Comparison of ENCODE assay signal across 21 cellular contexts in the genomic region with DNA sequence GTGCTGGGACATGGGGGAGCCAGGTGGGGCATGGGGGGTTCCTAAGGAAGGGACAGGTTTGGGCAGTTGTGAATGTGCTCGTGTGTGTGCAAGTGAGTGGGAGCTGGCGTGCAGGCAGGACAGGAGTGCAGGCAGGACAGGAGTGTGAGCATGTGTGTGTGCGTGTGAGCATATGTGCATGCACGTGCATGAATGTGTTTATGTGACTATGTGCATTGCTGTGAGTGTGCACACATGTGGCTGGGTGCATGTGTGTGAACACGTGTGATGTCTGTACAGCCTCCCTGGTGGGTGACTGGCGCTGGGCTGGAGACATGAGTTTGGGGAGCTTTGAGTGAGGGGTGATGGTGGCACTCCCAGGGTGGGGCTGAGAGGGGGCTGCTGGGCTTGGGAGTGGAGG.
"Had no signal": no experiment of that assay in that cellular context is flagged by ENCODE, and none has a peak within 500 bp of the region (broad histone marks: within the 10 kb centered on the region; RNA-seq: fewer than 3 reads in every experiment).

No MANE protein-coding gene starts in this region.

- H3K4me1 ChIP-seq: colonic mucosa, suprapubic skin, transverse colon had no signal

- H3K27ac Mint-ChIP-seq: activated CD4-positive, alpha-beta T cell treated with anti-CD3 and anti-CD28 coated beads for 36 hours; activated naive CD8-positive, alpha-beta T cell treated with anti-CD3 and anti-CD28 coated beads for 36 hours had no signal

- H3K9me3 ChIP-seq: colonic mucosa, left lung, spleen, suprapubic skin, transverse colon had no signal

- H3K36me3 Mint-ChIP-seq: activated naive CD8-positive, alpha-beta T cell treated with anti-CD3 and anti-CD28 coated beads for 36 hours; natural killer cell had no signal

- H3K9me3 Mint-ChIP-seq: activated naive CD8-positive, alpha-beta T cell treated with anti-CD3 and anti-CD28 coated beads for 36 hours; natural killer cell had no signal

- H3K4me3 ChIP-seq: colonic mucosa, left lung, spleen, suprapubic skin, transverse colon had no signal

- H3K4me3 Mint-ChIP-seq: activated CD4-positive, alpha-beta T cell treated with anti-CD3 and anti-CD28 coated beads for 36 hours; activated naive CD8-positive, alpha-beta T cell treated with anti-CD3 and anti-CD28 coated beads for 36 hours; natural killer cell had no signal

- ATAC-seq: activated CD4-positive, alpha-beta T cell treated with anti-CD3 and anti-CD28 coated beads for 36 hours; left lung; natural killer cell had no signal

- DNase-seq: activated CD4-positive, alpha-beta T cell treated with anti-CD3 and anti-CD28 coated beads for 36 hours; activated CD4-positive, alpha-beta T cell treated with anti-CD3 and anti-CD28 coated beads, Interleukin-2, amount 50 U/mL, for 48 hours; activated naive CD8-positive, alpha-beta T cell treated with anti-CD3 and anti-CD28 coated beads for 36 hours; activated T-cell treated with anti-CD3 and anti-CD28 coated beads for 4 hours; amniotic stem cell; caudate nucleus; colonic mucosa; head of caudate nucleus; left lung; natural killer cell; nucleus accumbens; posterior cingulate gyrus; retina; spleen; stimulated activated naive CD4-positive, alpha-beta T cell treated with Interleukin-2 at 50 U/mL for 16 hours; transverse colon had no signal

- H3K36me3 ChIP-seq: colonic mucosa, left lung, suprapubic skin, transverse colon had no signal

- H3K27ac ChIP-seq: colonic mucosa, left lung, spleen, suprapubic skin, transverse colon had no signal

- H3K27me3 ChIP-seq: colonic mucosa, left lung, spleen, suprapubic skin, transverse colon had no signal

- H3K27me3 Mint-ChIP-seq: activated CD4-positive, alpha-beta T cell treated with anti-CD3 and anti-CD28 coated beads for 36 hours; activated naive CD8-positive, alpha-beta T cell treated with anti-CD3 and anti-CD28 coated beads for 36 hours had no signal

- FAIRE-seq: endometrium, frontal cortex, kidney, TTC549 had no signal
